In genomic region chr1:37237948-37238347, GRCh38 we compare ENCODE assay signal across 1 cellular context.
TF ChIP-seq lines count a peak whose summit lies in the region.

No MANE protein-coding gene starts in this region.

TF ChIP-seq in GM12878, 131 proteins besides CTCF, POLR2A, EP300 and RAD21 (continued from another document):
- TF ChIP-seq ZNF592 (IDR thresholded peaks at IDR 0.05) (no peak), NFXL1 (IDR thresholded peaks at IDR 0.05; ENCODE audit: borderline replicate concordance) (no peak), EZH2 (IDR thresholded peaks at IDR 0.05; ENCODE audit: borderline replicate concordance, control insufficient read depth, low read depth, low read length) (no peak), RELB (IDR thresholded peaks at IDR 0.05; ENCODE audit: low read depth) (no peak), CREB1 (IDR thresholded peaks at IDR 0.05; ENCODE audit: low read depth) (no peak), ELK1 (IDR thresholded peaks at IDR 0.05; ENCODE audit: low read depth, low read length) (no peak), RAD51 (IDR thresholded peaks at IDR 0.05) (no peak), POLR2AphosphoS5 (IDR thresholded peaks at IDR 0.05; ENCODE audit: low read length) (no peak), ZBTB11 (CRISPR knock-in tag; IDR thresholded peaks at IDR 0.05) (no peak), NR2C2 (IDR thresholded peaks at IDR 0.05; ENCODE audit: borderline replicate concordance, control insufficient read depth, insufficient read length, low read depth) (no peak)
